Comparison of ENCODE assay signal across 25 cellular contexts in the genomic region with DNA sequence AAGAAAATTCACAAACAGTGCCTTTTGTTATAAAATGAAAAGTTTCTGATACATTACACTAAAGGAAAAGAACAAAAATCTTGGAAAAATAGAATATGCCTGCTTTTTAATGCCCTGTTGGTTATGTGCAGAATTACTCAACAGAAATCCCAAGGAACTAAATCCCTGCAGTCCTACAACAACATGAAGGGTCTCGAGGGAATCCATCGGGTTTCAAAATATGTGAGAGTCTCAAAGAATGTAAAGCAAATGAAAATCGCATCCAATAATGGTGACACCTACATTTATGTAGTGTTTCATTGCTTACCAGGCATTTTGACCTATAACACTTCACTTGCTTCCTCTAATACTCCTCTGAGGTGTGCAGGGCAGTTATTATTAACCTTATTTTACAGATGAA.
DNase-seq lines count a peak whose midpoint lies in the region; ATAC-seq and TF ChIP-seq lines count a peak whose summit lies in the region.
"Had no signal": no experiment of that assay in that cellular context is flagged by ENCODE, and none has a peak within 500 bp of the region (broad histone marks: within the 10 kb centered on the region; RNA-seq: fewer than 3 reads in every experiment).

No MANE protein-coding gene starts in this region.

- H3K4me3 ChIP-seq in ascending aorta (peak overlapping the region in 1 of 2 donors; percentile 35), mesenchymal stem cell (ENCODE audit: insufficient read depth in 1 of 2, low read depth in 1 of 2, low read length in 2 of 2) (peak overlapping the region in 1 of 2 experiments; percentile 38), prostate gland (no peak overlapping the region), BE2C (ENCODE audit: low read depth, low read length) (no peak overlapping the region)
- H3K4me3 ChIP-seq: left ventricle myocardium inferior, sigmoid colon, SK-N-MC had no signal

- no peak overlapping the region for H2BK12ac ChIP-seq in mesenchymal stem cell (ENCODE audit: low read length in 2 of 2)

- peak overlapping the region; percentile 85 for H3K9ac ChIP-seq in mesenchymal stem cell (ENCODE audit: low read length)
- H3K9ac ChIP-seq: parathyroid adenoma had no signal

- TF ChIP-seq CTCF in CD4-positive, alpha-beta T cell (IDR thresholded peaks at IDR 0.05) = no peak
- TF ChIP-seq CTCF in ascending aorta (IDR thresholded peaks at IDR 0.05) (no peak), prostate gland (IDR thresholded peaks at IDR 0.05) (no peak), BE2C (IDR thresholded peaks at IDR 0.05; ENCODE audit: low read depth, low read length) (no peak)

- peak overlapping the region; percentile 45 for H3K27ac Mint-ChIP-seq in CD4-positive, alpha-beta T cell
- H3K27ac Mint-ChIP-seq in stimulated activated naive B cell treated with anti-CD40 and anti-IgM and Interleukin-4, amounts not matched to agents 10 μg/mL and 1 μg/mL and 100 μg/mL, for 72 hours = peak overlapping the region; percentile 76
- H3K27ac Mint-ChIP-seq: natural killer cell; T-helper 1 cell treated with Interleukin-12 subunit alpha and Interleukin-12 subunit beta and Interleukin-4 antibody, amounts not matched to agents 30 μg/mL and 1 μg/mL, for 36 hours had no signal

- no peak overlapping the region for H3K4me2 ChIP-seq in mesenchymal stem cell (ENCODE audit: low read length, poor library complexity, severe bottlenecking)

- H3K23ac ChIP-seq in mesenchymal stem cell (ENCODE audit: low read length in 2 of 2) = no peak overlapping the region

- no peaks in the 10 kb centered on the region for H3K27me3 ChIP-seq in CD4-positive, alpha-beta T cell (ENCODE audit: control insufficient read depth, insufficient read depth, low read length)
- H3K27me3 ChIP-seq in ascending aorta (no peaks in the 10 kb centered on the region), mesenchymal stem cell (ENCODE audit: control insufficient read depth in 1 of 2, insufficient read depth in 1 of 2, low read length in 2 of 2) (no peaks in the 10 kb centered on the region), prostate gland (replicated peaks; ENCODE audit: insufficient read depth) (no peaks in the 10 kb centered on the region), BE2C (no peaks in the 10 kb centered on the region)
- H3K27me3 ChIP-seq: sigmoid colon had no signal

- WGBS in mesenchymal stem cell = 60% methylated on average over 1 of the region's 3 CpGs
- WGBS in prostate gland = 94% methylated on average over 3 of the region's 3 CpGs

- no peak overlapping the region for H4K91ac ChIP-seq in mesenchymal stem cell (ENCODE audit: low read length)

- H3K9me3 Mint-ChIP-seq in CD4-positive, alpha-beta T cell = no peaks in the 10 kb centered on the region
- no peaks in the 10 kb centered on the region for H3K9me3 Mint-ChIP-seq in stimulated activated naive B cell treated with anti-CD40 and anti-IgM and Interleukin-4, amounts not matched to agents 10 μg/mL and 1 μg/mL and 100 μg/mL, for 72 hours
- H3K9me3 Mint-ChIP-seq: CD4-positive, CD25-positive, alpha-beta regulatory T cell; IgD-negative memory B cell; natural killer cell; T-helper 1 cell treated with Interleukin-12 subunit alpha and Interleukin-12 subunit beta and Interleukin-4 antibody, amounts not matched to agents 30 μg/mL and 1 μg/mL, for 36 hours had no signal

- ATAC-seq in CD4-positive, alpha-beta T cell (ENCODE audit: poor library complexity) = no peak
- no peak for ATAC-seq in stimulated activated naive B cell treated with anti-CD40 and anti-IgM and Interleukin-4, amounts not matched to agents 10 μg/mL and 1 μg/mL and 100 μg/mL, for 72 hours (replicated peaks)
- ATAC-seq: activated CD4-positive, alpha-beta T cell treated with anti-CD3 and anti-CD28 coated beads for 36 hours; natural killer cell had no signal

- no peak for TF ChIP-seq POLR2A in prostate gland (IDR thresholded peaks at IDR 0.05)

- no peak for DNase-seq in CD4-positive, alpha-beta T cell
- DNase-seq in ascending aorta (ENCODE audit: low spot score in 2 of 2) (no peak), mesenchymal stem cell (no peak), prostate gland (ENCODE audit: low spot score) (no peak), BE2C (no peak), GM03348 (ENCODE audit: low spot score) (no peak)
- no peak for DNase-seq in stimulated activated naive B cell treated with anti-CD40 and anti-IgM and Interleukin-4, amounts not matched to agents 10 μg/mL and 1 μg/mL and 100 μg/mL, for 72 hours
- DNase-seq: activated CD4-positive, alpha-beta T cell treated with anti-CD3 and anti-CD28 coated beads for 36 hours; activated naive CD4-positive, alpha-beta T cell; activated T-cell treated with anti-CD3 and anti-CD28 coated beads, Interleukin-2, amount 50 U/mL, for 48 hours; amygdala; CD4-positive, CD25-positive, alpha-beta regulatory T cell; foreskin melanocyte; left ventricle myocardium inferior; natural killer cell; NCI-H1105; NCI-H2029 treated with DMSO at 0.1 percent for 48 hours; NCI-H748 treated with DMSO at 0.1 percent for 48 hours; sigmoid colon; substantia nigra had no signal

- no peak overlapping the region for H2AK5ac ChIP-seq in mesenchymal stem cell (ENCODE audit: low read length, severe bottlenecking)

- H3K4me1 ChIP-seq in ascending aorta (peaks cover 5 to 54% of the 10 kb centered on the region in 2 donors), mesenchymal stem cell (ENCODE audit: control insufficient read depth, insufficient read depth, low read depth, low read length) (peaks cover 5% of the 10 kb centered on the region), prostate gland (replicated peaks) (no peaks in the 10 kb centered on the region), BE2C (peaks cover 22% of the 10 kb centered on the region)

- no peak overlapping the region for H4K8ac ChIP-seq in mesenchymal stem cell (ENCODE audit: low read length)

- intact Hi-C loops in CD4-positive, alpha-beta T cell (cut with DNase I, micrococcal nuclease) = loop anchor here in 1 of 2 experiments (5.0 kb wide), 1 partner anchor 40 kb away; no protein-coding TSS in a partner anchor
- intact Hi-C loops in ascending aorta (cut with DNase I) = loop anchor here (5.0 to 10.0 kb wide), 4 partner anchors 35 to 413 kb away; a partner anchor contains a TSS
- intact Hi-C loops in prostate gland (cut with DNase I) = no loop called here

- H3K79me1 ChIP-seq in mesenchymal stem cell (replicated peaks; ENCODE audit: low read length, poor library complexity, severe bottlenecking) = peaks cover 22% of the 10 kb centered on the region

- H3K4ac ChIP-seq in mesenchymal stem cell (ENCODE audit: low read depth in 1 of 2, low read length in 2 of 2) = peak overlapping the region in 1 of 2 experiments; percentile 69

- no peak overlapping the region for H3K27ac ChIP-seq in CD4-positive, alpha-beta T cell (ENCODE audit: low read depth, low read length)
- H3K27ac ChIP-seq in ascending aorta = peak overlapping the region; percentile 76 to 77
- no peak overlapping the region for H3K27ac ChIP-seq in mesenchymal stem cell (ENCODE audit: low read length, poor library complexity, severe bottlenecking)
- no peak overlapping the region for H3K27ac ChIP-seq in prostate gland
- H3K27ac ChIP-seq: left ventricle myocardium inferior, parathyroid adenoma, RWPE1, SK-N-MC had no signal

- no peak overlapping the region for H2BK120ac ChIP-seq in mesenchymal stem cell (ENCODE audit: low read depth, low read length)

- peaks cover 96% of the 10 kb centered on the region for H3K36me3 Mint-ChIP-seq in CD4-positive, alpha-beta T cell (ENCODE audit: low read depth)
- peaks cover 11 to 50% of the 10 kb centered on the region in 2 donors for H3K36me3 Mint-ChIP-seq in stimulated activated naive B cell treated with anti-CD40 and anti-IgM and Interleukin-4, amounts not matched to agents 10 μg/mL and 1 μg/mL and 100 μg/mL, for 72 hours
- H3K36me3 Mint-ChIP-seq: natural killer cell had no signal

- CTCF ChIA-PET in CD4-positive, alpha-beta T cell (lab: Charles Lee) = no interaction called here

- H3K4me3 Mint-ChIP-seq in CD4-positive, alpha-beta T cell = no peak overlapping the region
- H3K4me3 Mint-ChIP-seq in stimulated activated naive B cell treated with anti-CD40 and anti-IgM and Interleukin-4, amounts not matched to agents 10 μg/mL and 1 μg/mL and 100 μg/mL, for 72 hours = no peak overlapping the region
- H3K4me3 Mint-ChIP-seq: activated CD4-positive, alpha-beta T cell treated with anti-CD3 and anti-CD28 coated beads for 36 hours; CD4-positive, CD25-positive, alpha-beta regulatory T cell; IgD-negative memory B cell; natural killer cell; T-helper 1 cell treated with Interleukin-12 subunit alpha and Interleukin-12 subunit beta and Interleukin-4 antibody, amounts not matched to agents 30 μg/mL and 1 μg/mL, for 36 hours had no signal

- H3K36me3 ChIP-seq in ascending aorta (no peaks in the 10 kb centered on the region), mesenchymal stem cell (ENCODE audit: control insufficient read depth in 1 of 2, insufficient read depth in 2 of 2, low read depth in 1 of 2, low read length in 2 of 2) (peaks cover 0 to 7% of the 10 kb centered on the region in 2 experiments), prostate gland (no peaks in the 10 kb centered on the region), BE2C (no peaks in the 10 kb centered on the region)
- H3K36me3 ChIP-seq: left ventricle myocardium inferior had no signal

- peaks cover 57% of the 10 kb centered on the region for H3K4me1 Mint-ChIP-seq in CD4-positive, alpha-beta T cell (ENCODE audit: low read depth)
- H3K4me1 Mint-ChIP-seq in stimulated activated naive B cell treated with anti-CD40 and anti-IgM and Interleukin-4, amounts not matched to agents 10 μg/mL and 1 μg/mL and 100 μg/mL, for 72 hours = peaks cover 30 to 53% of the 10 kb centered on the region in 2 donors
- H3K4me1 Mint-ChIP-seq: IgD-negative memory B cell, natural killer cell had no signal

- H3K27me3 Mint-ChIP-seq in CD4-positive, alpha-beta T cell = no peaks in the 10 kb centered on the region
- H3K27me3 Mint-ChIP-seq in stimulated activated naive B cell treated with anti-CD40 and anti-IgM and Interleukin-4, amounts not matched to agents 10 μg/mL and 1 μg/mL and 100 μg/mL, for 72 hours = no peaks in the 10 kb centered on the region
- H3K27me3 Mint-ChIP-seq: activated CD4-positive, alpha-beta T cell treated with anti-CD3 and anti-CD28 coated beads for 36 hours; CD4-positive, CD25-positive, alpha-beta regulatory T cell; IgD-negative memory B cell had no signal

- POLR2A ChIA-PET in CD4-positive, alpha-beta T cell (lab: Charles Lee) = no interaction called here

- H2AFZ ChIP-seq in mesenchymal stem cell (ENCODE audit: low read depth, low read length) = no peak overlapping the region
- H2AFZ ChIP-seq: parathyroid adenoma had no signal

- H2BK5ac ChIP-seq in mesenchymal stem cell (ENCODE audit: low read depth, low read length, poor library complexity, severe bottlenecking) = no peak overlapping the region

- no peak overlapping the region for H2BK15ac ChIP-seq in mesenchymal stem cell (ENCODE audit: low read depth, poor library complexity, severe bottlenecking)

- no peak overlapping the region for H3K14ac ChIP-seq in mesenchymal stem cell (ENCODE audit: low read length in 2 of 2)

- no peak overlapping the region for H3K18ac ChIP-seq in mesenchymal stem cell (ENCODE audit: low read depth in 1 of 2, low read length in 2 of 2)

- H3K9me3 ChIP-seq in CD4-positive, alpha-beta T cell (ENCODE audit: control insufficient read depth, low read length) = no peaks in the 10 kb centered on the region
- H3K9me3 ChIP-seq in ascending aorta (no peaks in the 10 kb centered on the region), mesenchymal stem cell (ENCODE audit: control insufficient read depth, low read length) (no peaks in the 10 kb centered on the region), prostate gland (no peaks in the 10 kb centered on the region), BE2C (no peaks in the 10 kb centered on the region)
- H3K9me3 ChIP-seq: left ventricle myocardium inferior, sigmoid colon had no signal

Comparison
In these comparisons a context has a peak if more than half of its experiments do, and no peak if none do; other contexts are left out.
1. H3K27ac ChIP-seq: peak in ascending aorta (2 of 2); none in CD4-positive, alpha-beta T cell (single experiment), mesenchymal stem cell (single experiment) and prostate gland (0 of 2).